2 cellular contexts compared by ENCODE assay signal in the genomic region with DNA sequence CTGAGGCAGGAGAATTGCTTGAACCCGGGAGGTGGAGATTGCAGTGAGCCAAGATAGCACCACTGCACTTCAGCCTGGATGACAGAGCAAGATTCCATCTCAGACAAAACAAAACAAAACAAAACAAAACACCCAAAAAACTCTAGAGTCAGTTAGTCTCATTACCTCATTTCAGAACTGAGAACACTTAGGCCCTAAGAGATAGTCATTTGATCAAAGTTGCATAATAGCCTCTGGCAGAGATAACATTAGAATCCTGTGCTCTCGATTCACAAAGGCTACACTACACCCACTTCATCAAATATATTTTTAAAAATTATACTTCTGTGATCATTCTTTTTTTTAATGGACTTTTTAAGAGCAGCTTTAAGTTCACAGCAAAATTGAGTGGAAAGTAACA. TPM values are rescaled to one million over a fixed set of nuclear protein-coding genes. Genes with fewer than 3 reads are reported as not detected.
"Had no signal": no experiment of that assay in that cellular context is flagged by ENCODE, and none has a peak within 500 bp of the region (broad histone marks: within the 10 kb centered on the region; RNA-seq: fewer than 3 reads in every experiment).

No MANE protein-coding gene starts in this region.

RNA-seq across cellular contexts. Expression of a gene that starts 40.6 kb away (rescaled TPM):
- total RNA-seq: body of pancreas, cardiac septum had no signal
